In genomic region chr16:54034684-54035083, GRCh38 we compare ENCODE assay signal across 14 cellular contexts.
"Had no signal": no experiment of that assay in that cellular context is flagged by ENCODE, and none has a peak within 500 bp of the region (broad histone marks: within the 10 kb centered on the region; RNA-seq: fewer than 3 reads in every experiment).

No MANE protein-coding gene starts in this region.

- H3K27ac ChIP-seq: adrenal gland, cardiac muscle cell, gastroesophageal sphincter, heart left ventricle, left lung, tibial nerve had no signal

- ATAC-seq: gastroesophageal sphincter; heart left ventricle; stimulated activated naive CD8-positive, alpha-beta T cell treated with anti-CD3 and anti-CD28 coated beads, Interleukin-15, Interleukin-2, amounts not matched to agents 100 U/mL and 50 U/mL, for 24 hours had no signal

- H3K4me1 ChIP-seq: adrenal gland, gastroesophageal sphincter, heart left ventricle, left lung, tibial nerve had no signal

- DNase-seq: activated CD4-positive, alpha-beta T cell treated with anti-CD3 and anti-CD28 coated beads, Interleukin-2, amount 50 U/mL, for 48 hours; activated gamma-delta T cell; adrenal gland; effector memory CD4-positive, alpha-beta T cell; heart left ventricle; left lung; mammary epithelial cell; midbrain; stimulated activated CD4-positive, alpha-beta T cell treated with anti-CD3 and anti-CD28 coated beads, Interleukin-2, amount 100 ng/mL, for 24 hours; stimulated activated naive CD8-positive, alpha-beta T cell treated with anti-CD3 and anti-CD28 coated beads, Interleukin-15, Interleukin-2, amounts not matched to agents 100 U/mL and 50 U/mL, for 24 hours; T-helper 2 cell had no signal

- H3K9me3 ChIP-seq: adrenal gland had no signal

- H3K36me3 ChIP-seq: adrenal gland, cardiac muscle cell, gastroesophageal sphincter, heart left ventricle, left lung had no signal

- H3K4me3 ChIP-seq: adrenal gland, cardiac muscle cell, gastroesophageal sphincter, heart left ventricle, left lung, tibial nerve had no signal

- H3K27me3 ChIP-seq: adrenal gland, cardiac muscle cell, gastroesophageal sphincter, heart left ventricle, left lung, tibial nerve had no signal
